In the genomic region with DNA sequence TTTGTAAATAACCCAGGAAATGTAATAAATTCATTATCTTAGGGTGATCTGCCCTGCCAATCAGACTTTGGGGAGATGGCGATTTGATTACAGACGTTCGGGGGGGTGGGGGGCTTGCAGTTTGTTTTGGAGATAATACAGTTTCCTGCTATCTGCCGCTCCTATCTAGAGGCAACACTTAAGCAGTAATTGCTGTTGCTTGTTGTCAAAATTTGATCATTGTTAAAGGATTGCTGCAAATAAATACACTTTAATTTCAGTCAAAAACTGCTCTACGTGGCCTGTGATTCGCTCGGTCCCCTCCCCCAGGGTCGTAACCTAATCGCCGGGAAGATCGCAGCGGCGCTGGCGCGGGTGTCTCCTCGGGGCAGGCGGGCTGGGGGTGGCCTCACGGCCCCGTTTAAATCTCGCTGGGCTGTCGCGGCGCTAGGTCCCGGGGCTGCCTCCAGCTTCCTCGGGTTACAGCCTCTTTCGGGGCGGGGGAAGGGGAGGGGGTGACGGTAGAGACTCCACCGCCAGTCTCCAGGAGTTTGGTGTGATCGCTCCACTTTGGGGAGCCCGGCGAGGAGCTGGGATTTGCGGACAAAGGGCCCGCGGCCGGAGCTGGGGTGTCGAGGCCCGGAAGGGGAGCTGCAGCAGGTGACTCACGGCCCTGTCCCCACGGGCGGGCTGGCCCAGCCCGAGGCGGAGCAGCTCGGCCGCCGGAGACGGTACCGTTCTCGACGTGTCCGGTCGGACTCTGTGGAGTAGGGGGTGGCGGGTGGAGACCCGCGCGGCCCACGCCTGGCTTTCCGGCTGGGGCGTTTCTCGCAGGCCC, we compare ENCODE assay signal across 10 cellular contexts. TPM values are rescaled to one million over a fixed set of nuclear protein-coding genes. Genes with fewer than 3 reads are reported as not detected.
DNase-seq lines count a peak whose midpoint lies in the region; ATAC-seq and TF ChIP-seq lines count a peak whose summit lies in the region.
"Had no signal": no experiment of that assay in that cellular context is flagged by ENCODE, and none has a peak within 500 bp of the region (broad histone marks: within the 10 kb centered on the region; RNA-seq: fewer than 3 reads in every experiment).

No MANE protein-coding gene starts in this region.

- TF ChIP-seq CTCF in BJ (IDR thresholded peaks at IDR 0.05; ENCODE audit: insufficient read depth, low read depth, low read length) (no peak), endothelial cell (IDR thresholded peaks at IDR 0.05; ENCODE audit: unreplicated experiment) (no peak)

- CTCF ChIA-PET in BJ (lab: Yijun Ruan, JAX): interaction anchor here (0.6 kb wide), 1 partner anchor 219 kb away, joined by 3 read pairs; no protein-coding TSS in a partner anchor

- H3K27me3 Mint-ChIP-seq in IgD-negative memory B cell (peaks cover 34% of the 10 kb centered on the region), endothelial cell (ENCODE audit: unreplicated experiment) (peaks cover 25% of the 10 kb centered on the region)
- peaks cover 38 to 62% (median 53%) of the 10 kb centered on the region in 5 donors for H3K27me3 Mint-ChIP-seq in naive thymus-derived CD8-positive, alpha-beta T cell

- H3K36me3 Mint-ChIP-seq in IgD-negative memory B cell: peaks cover 1% of the 10 kb centered on the region
- peaks cover 44% of the 10 kb centered on the region for H3K36me3 Mint-ChIP-seq in endothelial cell (ENCODE audit: low read depth, unreplicated experiment)
- peaks cover 0 to 10% (median 4%) of the 10 kb centered on the region in 3 donors for H3K36me3 Mint-ChIP-seq in naive thymus-derived CD8-positive, alpha-beta T cell

- peaks cover 0 to 12% (median 0%) of the 10 kb centered on the region in 3 donors for H3K9me3 Mint-ChIP-seq in IgD-negative memory B cell
- peaks cover 4% of the 10 kb centered on the region for H3K9me3 Mint-ChIP-seq in endothelial cell (ENCODE audit: unreplicated experiment)
- H3K9me3 Mint-ChIP-seq in naive thymus-derived CD8-positive, alpha-beta T cell: peaks cover 0 to 3% (median 0%) of the 10 kb centered on the region in 9 donors

- ATAC-seq in naive thymus-derived CD8-positive, alpha-beta T cell: no peak
- ATAC-seq: body of pancreas had no signal

- no peak for DNase-seq in BJ (ENCODE audit: low read depth)
- peak; percentile 28 for DNase-seq in endothelial cell (ENCODE audit: low spot score)
- DNase-seq in naive thymus-derived CD8-positive, alpha-beta T cell: peak in 1 of 10 donors; percentile 49
- no peak for DNase-seq in foreskin melanocyte
- DNase-seq in NCI-H1694 (lab: John Stamatoyannopoulos, UW): no peak
- no peak for DNase-seq in HUDEP-2 (lab: John Stamatoyannopoulos, UW; ENCODE audit: unreplicated experiment in 76 of 76)
- no peak for DNase-seq in medulla oblongata (ENCODE audit: extremely low spot score)
- DNase-seq: NCI-H510A treated with DMSO at 0.1 percent for 48 hours had no signal

- no peaks in the 10 kb centered on the region for H3K27me3 ChIP-seq in BJ (ENCODE audit: control insufficient read depth, insufficient read depth, low read length)

- peaks cover 5% of the 10 kb centered on the region; the same call in 1 of the 2 replicates for H3K36me3 ChIP-seq in BJ (ENCODE audit: control insufficient read depth, insufficient read depth, low read length)

- H3K4me1 Mint-ChIP-seq in IgD-negative memory B cell: peaks cover 9 to 23% (median 9%) of the 10 kb centered on the region in 3 donors
- H3K4me1 Mint-ChIP-seq in endothelial cell (ENCODE audit: unreplicated experiment): peaks cover 47% of the 10 kb centered on the region
- H3K4me1 Mint-ChIP-seq in naive thymus-derived CD8-positive, alpha-beta T cell: peaks cover 3 to 22% (median 18%) of the 10 kb centered on the region in 4 donors

- H3K4me3 Mint-ChIP-seq in IgD-negative memory B cell (peak overlapping the region in 3 of 4 donors; percentile 17 to 74 (median 39)), endothelial cell (ENCODE audit: unreplicated experiment) (peak overlapping the region; percentile 100)
- peak overlapping the region in 8 of 10 donors; percentile 11 to 82 (median 46) for H3K4me3 Mint-ChIP-seq in naive thymus-derived CD8-positive, alpha-beta T cell

- H3K27ac Mint-ChIP-seq in IgD-negative memory B cell: peak overlapping the region in 1 of 3 donors; percentile 42
- H3K27ac Mint-ChIP-seq in endothelial cell (ENCODE audit: unreplicated experiment): peak overlapping the region; percentile 96
- no peak overlapping the region for H3K27ac Mint-ChIP-seq in naive thymus-derived CD8-positive, alpha-beta T cell

- H3K4me3 ChIP-seq in BJ (ENCODE audit: low read depth, low read length): peak overlapping the region; percentile 87
- H3K4me3 ChIP-seq: body of pancreas had no signal

- POLR2A ChIA-PET in BJ (lab: Charles Lee): interaction anchor here (0.5 kb wide), 1 partner anchor 303 kb away, joined by 3 read pairs; no protein-coding TSS in a partner anchor
- POLR2A ChIA-PET in naive thymus-derived CD8-positive, alpha-beta T cell (lab: Charles Lee): no interaction called here

RNA-seq across cellular contexts. Expression of gene FOXC1, which starts 4.1 kb away (rescaled TPM):
- polyA plus RNA-seq in BJ (2011; rRNA removed) (7.6 and 7.8 TPM in 2 replicates), IgD-negative memory B cell (not detected)
- 6.4 and 7.7 TPM in 2 replicates for polyA minus RNA-seq in BJ (2011; rRNA and poly(A)+ RNA removed)
- total RNA-seq in endothelial cell (ENCODE audit: unreplicated experiment): 112 TPM
- not detected for total RNA-seq in naive thymus-derived CD8-positive, alpha-beta T cell
- polyA plus RNA-seq in naive thymus-derived CD8-positive, alpha-beta T cell: not detected

Comparison
In these comparisons a context has a peak if more than half of its experiments do, and no peak if none do; other contexts are left out.
1. H3K4me3 Mint-ChIP-seq: peak in every context shown above with its lines; median percentile 100 in endothelial cell; 46 in naive thymus-derived CD8-positive, alpha-beta T cell; 39 in IgD-negative memory B cell.